ENCODE assay signal across 19 cellular contexts in the genomic region with DNA sequence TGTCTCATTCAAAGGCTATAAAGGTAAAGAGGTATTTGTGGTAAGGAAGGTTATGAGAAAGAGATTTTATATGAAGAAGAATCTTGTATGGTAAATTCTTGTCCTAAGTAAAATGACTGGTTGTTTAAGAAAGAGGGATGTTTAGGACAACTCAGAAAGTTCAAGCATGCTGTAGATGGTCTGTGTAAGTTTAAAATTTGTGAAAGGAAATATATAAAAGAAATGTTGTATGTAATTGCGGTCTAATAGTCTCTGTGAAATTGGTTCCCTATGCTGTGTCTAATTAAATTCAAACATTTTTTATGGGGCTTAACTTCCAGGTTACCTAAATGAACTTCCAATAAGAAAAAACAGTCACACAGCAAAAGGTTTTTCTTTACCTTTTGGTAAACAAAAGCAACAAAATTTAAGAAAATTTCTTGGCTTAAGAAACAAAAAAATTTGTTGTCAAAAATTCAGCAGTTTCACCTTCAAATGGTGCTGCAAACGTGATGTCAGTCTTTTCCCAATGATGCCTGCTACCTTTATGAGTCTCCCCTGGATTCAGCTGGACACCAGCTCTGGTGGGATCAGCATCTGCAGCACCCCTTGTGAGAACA.
A peak's percentile ranks its signal among the peaks of the same experiment; 100 is the strongest.
DNase-seq lines count a peak whose midpoint lies in the region; ATAC-seq and TF ChIP-seq lines count a peak whose summit lies in the region.
"Had no signal": no experiment of that assay in that cellular context is flagged by ENCODE, and none has a peak within 500 bp of the region (broad histone marks: within the 10 kb centered on the region; RNA-seq: fewer than 3 reads in every experiment).

No MANE protein-coding gene starts in this region.

- H3K9me2 ChIP-seq in GM23338 (ENCODE audit: insufficient read depth), result 0 out of 2 replicates have a peak, but pooled peaks cover 3% of the 10 kb centered on the region

- peaks cover 7% of the 10 kb centered on the region for H3K27me3 Mint-ChIP-seq in GM23338 (ENCODE audit: insufficient read depth, low read depth, poor library complexity)
- peaks cover 12% of the 10 kb centered on the region for H3K27me3 Mint-ChIP-seq in neural progenitor cell (ENCODE audit: insufficient read depth, low read depth)
- H3K27me3 Mint-ChIP-seq: CD4-positive, alpha-beta T cell had no signal

- DNase-seq in GM23338 (ENCODE audit: low spot score), result peak; percentile 37
- DNase-seq in Jurkat, Clone E6-1 (ENCODE audit: low read depth, low spot score), result peak; percentile 10
- DNase-seq in astrocyte of the spinal cord (ENCODE audit: low read depth, low spot score), result peak; percentile 3
- DNase-seq in neural progenitor cell (ENCODE audit: low spot score), result peak; percentile 29
- DNase-seq in stimulated activated naive CD8-positive, alpha-beta T cell treated with anti-CD3 and anti-CD28 coated beads, Interleukin-15, Interleukin-2, amounts not matched to agents 100 U/mL and 50 U/mL, for 24 hours, result no peak
- DNase-seq in posterior vena cava (ENCODE audit: low spot score), result no peak
- no peak for DNase-seq in GM19238 (ENCODE audit: insufficient read length, low spot score)
- DNase-seq: Calu3; CD4-positive, alpha-beta T cell; MV-4-11; NCI-H1417 treated with DMSO at 0.1 percent for 48 hours; NCI-H1930; NCI-H2171; NCI-H446; NCI-H774; PC-9; SJCRH30 had no signal

- H3K4me3 Mint-ChIP-seq in GM23338 (no peak overlapping the region), neural progenitor cell (no peak overlapping the region)
- H3K4me3 Mint-ChIP-seq: B cell; CD4-positive, alpha-beta T cell had no signal

- H3K79me2 ChIP-seq in GM23338 (replicated peaks; ENCODE audit: insufficient read depth) (no peaks in the 10 kb centered on the region), neural progenitor cell (ENCODE audit: low read depth) (no peaks in the 10 kb centered on the region)

- H3F3A ChIP-seq in GM23338 (replicated peaks; ENCODE audit: low read depth), result no peaks in the 10 kb centered on the region
- H3F3A ChIP-seq in neural progenitor cell (ENCODE audit: low read depth), result no peaks in the 10 kb centered on the region

- H4K20me1 ChIP-seq in GM23338 (replicated peaks; ENCODE audit: insufficient read depth) (no peaks in the 10 kb centered on the region), neural progenitor cell (ENCODE audit: low read depth) (no peaks in the 10 kb centered on the region)

- H3K27ac Mint-ChIP-seq in GM23338 (no peak overlapping the region), neural progenitor cell (no peak overlapping the region)
- H3K27ac Mint-ChIP-seq: B cell; CD4-positive, alpha-beta T cell; IgD-negative memory B cell had no signal

- H3K9me3 ChIP-seq in neural progenitor cell (ENCODE audit: low read depth), result peaks cover 14% of the 10 kb centered on the region

- no peak overlapping the region for H3K4me3 ChIP-seq in GM23338
- no peak overlapping the region for H3K4me3 ChIP-seq in Jurkat, Clone E6-1 (ENCODE audit: low read length)
- H3K4me3 ChIP-seq in astrocyte of the spinal cord (ENCODE audit: low read depth, low read length), result no peak overlapping the region
- no peak overlapping the region for H3K4me3 ChIP-seq in neural progenitor cell
- H3K4me3 ChIP-seq: PC-9, SJCRH30 had no signal

- H2AFZ ChIP-seq in GM23338 (no peak overlapping the region), neural progenitor cell (replicated peaks) (no peak overlapping the region)
- H2AFZ ChIP-seq: PC-9 had no signal

- no peaks in the 10 kb centered on the region for H3K4me1 ChIP-seq in GM23338 (ENCODE audit: insufficient read depth)
- no peaks in the 10 kb centered on the region for H3K4me1 ChIP-seq in neural progenitor cell
- H3K4me1 ChIP-seq: SJCRH30 had no signal

- H3K27ac ChIP-seq in GM23338 (ENCODE audit: low read depth) (no peak overlapping the region), neural progenitor cell (no peak overlapping the region)
- H3K27ac ChIP-seq: PC-9, SJCRH30 had no signal

- H3K27me3 ChIP-seq in GM23338 (ENCODE audit: insufficient read depth), result no peaks in the 10 kb centered on the region
- no peaks in the 10 kb centered on the region for H3K27me3 ChIP-seq in neural progenitor cell
- H3K27me3 ChIP-seq: SJCRH30 had no signal

- H3K9me3 Mint-ChIP-seq in GM23338 (peaks cover 79% of the 10 kb centered on the region), neural progenitor cell (peaks cover 48% of the 10 kb centered on the region)

- H3K36me3 ChIP-seq in GM23338 (ENCODE audit: insufficient read depth) (peaks cover 12% of the 10 kb centered on the region; the same call in 1 of the 2 replicates), neural progenitor cell (no peaks in the 10 kb centered on the region)
- H3K36me3 ChIP-seq: SJCRH30 had no signal

- H3K9ac ChIP-seq in neural progenitor cell, result no peak overlapping the region

- H3K36me3 Mint-ChIP-seq in GM23338 (ENCODE audit: low read depth) (peaks cover 40% of the 10 kb centered on the region), neural progenitor cell (peaks cover 2% of the 10 kb centered on the region)

- in situ Hi-C loops in astrocyte of the spinal cord (cut with HindIII; ENCODE audit: low sequenced_read_pairs), result no loop called here

- H3K4me1 Mint-ChIP-seq in GM23338 (peaks cover 7% of the 10 kb centered on the region), neural progenitor cell (no peaks in the 10 kb centered on the region)
- H3K4me1 Mint-ChIP-seq: B cell, IgD-negative memory B cell had no signal

- intact Hi-C loops in posterior vena cava (cut with DNase I), result no loop called here

- TF ChIP-seq CTCF in GM23338 (conservative IDR thresholded peaks at IDR 0.05; ENCODE audit: low read depth in 2 of 2) (no peak), astrocyte of the spinal cord (IDR thresholded peaks at IDR 0.05; ENCODE audit: low read depth, low read length) (no peak), neural progenitor cell (IDR thresholded peaks at IDR 0.05) (no peak)

- no peak for ATAC-seq in GM23338
- ATAC-seq in stimulated activated naive CD8-positive, alpha-beta T cell treated with anti-CD3 and anti-CD28 coated beads, Interleukin-15, Interleukin-2, amounts not matched to agents 100 U/mL and 50 U/mL, for 24 hours, result no peak

- H3K4me2 ChIP-seq in GM23338 (no peak overlapping the region), neural progenitor cell (no peak overlapping the region)
- H3K4me2 ChIP-seq: PC-9 had no signal

TF ChIP-seq in GM23338, 12 proteins besides CTCF, POLR2A, EP300 and RAD21 (continues in another document):
- TF ChIP-seq, protein P1, sequence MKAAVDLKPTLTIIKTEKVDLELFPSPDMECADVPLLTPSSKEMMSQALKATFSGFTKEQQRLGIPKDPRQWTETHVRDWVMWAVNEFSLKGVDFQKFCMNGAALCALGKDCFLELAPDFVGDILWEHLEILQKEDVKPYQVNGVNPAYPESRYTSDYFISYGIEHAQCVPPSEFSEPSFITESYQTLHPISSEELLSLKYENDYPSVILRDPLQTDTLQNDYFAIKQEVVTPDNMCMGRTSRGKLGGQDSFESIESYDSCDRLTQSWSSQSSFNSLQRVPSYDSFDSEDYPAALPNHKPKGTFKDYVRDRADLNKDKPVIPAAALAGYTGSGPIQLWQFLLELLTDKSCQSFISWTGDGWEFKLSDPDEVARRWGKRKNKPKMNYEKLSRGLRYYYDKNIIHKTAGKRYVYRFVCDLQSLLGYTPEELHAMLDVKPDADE (IDR thresholded peaks at IDR 0.05), result no peak
- TF ChIP-seq STAT1 (IDR thresholded peaks at IDR 0.05; ENCODE audit: unreplicated experiment) (no peak), NANOG (IDR thresholded peaks at IDR 0.05; ENCODE audit: borderline replicate concordance) (no peak), EZH2phosphoT487 (IDR thresholded peaks at IDR 0.05; ENCODE audit: unreplicated experiment) (no peak), ZNF114 (CRISPR knock-in tag; IDR thresholded peaks at IDR 0.05) (no peak), JUNB (IDR thresholded peaks at IDR 0.05; ENCODE audit: unreplicated experiment) (no peak), ZNF331 (CRISPR knock-in tag; IDR thresholded peaks at IDR 0.05; ENCODE audit: low read depth) (no peak), POLR2AphosphoS5 (IDR thresholded peaks at IDR 0.05; ENCODE audit: low read depth) (no peak), CREB1 (CRISPR knock-in tag; IDR thresholded peaks at IDR 0.05; ENCODE audit: low read depth) (no peak)
- TF ChIP-seq, protein P2, sequence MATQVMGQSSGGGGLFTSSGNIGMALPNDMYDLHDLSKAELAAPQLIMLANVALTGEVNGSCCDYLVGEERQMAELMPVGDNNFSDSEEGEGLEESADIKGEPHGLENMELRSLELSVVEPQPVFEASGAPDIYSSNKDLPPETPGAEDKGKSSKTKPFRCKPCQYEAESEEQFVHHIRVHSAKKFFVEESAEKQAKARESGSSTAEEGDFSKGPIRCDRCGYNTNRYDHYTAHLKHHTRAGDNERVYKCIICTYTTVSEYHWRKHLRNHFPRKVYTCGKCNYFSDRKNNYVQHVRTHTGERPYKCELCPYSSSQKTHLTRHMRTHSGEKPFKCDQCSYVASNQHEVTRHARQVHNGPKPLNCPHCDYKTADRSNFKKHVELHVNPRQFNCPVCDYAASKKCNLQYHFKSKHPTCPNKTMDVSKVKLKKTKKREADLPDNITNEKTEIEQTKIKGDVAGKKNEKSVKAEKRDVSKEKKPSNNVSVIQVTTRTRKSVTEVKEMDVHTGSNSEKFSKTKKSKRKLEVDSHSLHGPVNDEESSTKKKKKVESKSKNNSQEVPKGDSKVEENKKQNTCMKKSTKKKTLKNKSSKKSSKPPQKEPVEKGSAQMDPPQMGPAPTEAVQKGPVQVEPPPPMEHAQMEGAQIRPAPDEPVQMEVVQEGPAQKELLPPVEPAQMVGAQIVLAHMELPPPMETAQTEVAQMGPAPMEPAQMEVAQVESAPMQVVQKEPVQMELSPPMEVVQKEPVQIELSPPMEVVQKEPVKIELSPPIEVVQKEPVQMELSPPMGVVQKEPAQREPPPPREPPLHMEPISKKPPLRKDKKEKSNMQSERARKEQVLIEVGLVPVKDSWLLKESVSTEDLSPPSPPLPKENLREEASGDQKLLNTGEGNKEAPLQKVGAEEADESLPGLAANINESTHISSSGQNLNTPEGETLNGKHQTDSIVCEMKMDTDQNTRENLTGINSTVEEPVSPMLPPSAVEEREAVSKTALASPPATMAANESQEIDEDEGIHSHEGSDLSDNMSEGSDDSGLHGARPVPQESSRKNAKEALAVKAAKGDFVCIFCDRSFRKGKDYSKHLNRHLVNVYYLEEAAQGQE (IDR thresholded peaks at IDR 0.05; ENCODE audit: unreplicated experiment), result no peak

Comparison
In these comparisons a context has a peak if more than half of its experiments do, and no peak if none do; other contexts are left out.
1. DNase-seq: peak in GM23338 (single experiment), Jurkat, Clone E6-1 (single experiment), astrocyte of the spinal cord (single experiment) and neural progenitor cell (single experiment); none in stimulated activated naive CD8-positive, alpha-beta T cell treated with anti-CD3 and anti-CD28 coated beads, Interleukin-15, Interleukin-2, amounts not matched to agents 100 U/mL and 50 U/mL, for 24 hours (single experiment), posterior vena cava (single experiment) and GM19238 (single experiment).